13 cellular contexts compared by ENCODE assay signal in genomic region chr7:111088328-111088727, GRCh38. TPM values are rescaled to one million over a fixed set of nuclear protein-coding genes. Genes with fewer than 3 reads are reported as not detected.
"Had no signal": no experiment of that assay in that cellular context is flagged by ENCODE, and none has a peak within 500 bp of the region (broad histone marks: within the 10 kb centered on the region; RNA-seq: fewer than 3 reads in every experiment).

No MANE protein-coding gene starts in this region.

- H3K36me3 Mint-ChIP-seq: naive B cell had no signal

- H3K4me3 Mint-ChIP-seq: effector memory CD8-positive, alpha-beta T cell; naive B cell; stimulated activated naive B cell treated with anti-CD40 and anti-IgM and Interleukin-4, amounts not matched to agents 10 μg/mL and 1 μg/mL and 100 μg/mL, for 72 hours had no signal

- H3K27ac Mint-ChIP-seq: effector memory CD8-positive, alpha-beta T cell; stimulated activated naive B cell treated with anti-CD40 and anti-IgM and Interleukin-4, amounts not matched to agents 10 μg/mL and 1 μg/mL and 100 μg/mL, for 72 hours had no signal

- H3K9me3 Mint-ChIP-seq: effector memory CD8-positive, alpha-beta T cell had no signal

- H3K4me3 ChIP-seq: adrenal gland, left ventricle myocardium inferior, suprapubic skin had no signal

- H3K27ac ChIP-seq: adrenal gland, left ventricle myocardium inferior, suprapubic skin had no signal

- H3K27me3 ChIP-seq: adrenal gland, suprapubic skin had no signal

- H3K9me3 ChIP-seq: adrenal gland, left ventricle myocardium inferior, suprapubic skin had no signal

- H3K36me3 ChIP-seq: adrenal gland, left ventricle myocardium inferior, suprapubic skin had no signal

- DNase-seq: activated gamma-delta T cell; adrenal gland; dermis blood vessel endothelial cell; effector memory CD8-positive, alpha-beta T cell; foreskin melanocyte; left ventricle myocardium inferior; naive B cell; SHP77; stimulated activated naive B cell treated with anti-CD40 and anti-IgM and Interleukin-4, amounts not matched to agents 10 μg/mL and 1 μg/mL and 100 μg/mL, for 72 hours; T-helper 9 cell; trophoblast cell had no signal

- H3K27me3 Mint-ChIP-seq: effector memory CD8-positive, alpha-beta T cell; naive B cell; stimulated activated naive B cell treated with anti-CD40 and anti-IgM and Interleukin-4, amounts not matched to agents 10 μg/mL and 1 μg/mL and 100 μg/mL, for 72 hours had no signal

- ATAC-seq: activated CD4-positive, CD25-positive, alpha-beta regulatory T cell treated with anti-CD3 and anti-CD28 coated beads, Interleukin-2, amount 50 U/mL, for 24 hours; effector memory CD8-positive, alpha-beta T cell; stimulated activated naive B cell treated with anti-CD40 and anti-IgM and Interleukin-4, amounts not matched to agents 10 μg/mL and 1 μg/mL and 100 μg/mL, for 72 hours had no signal

RNA-seq across cellular contexts. Expression of gene LRRN3, which starts 2.6 kb away (rescaled TPM):
- total RNA-seq: dermis blood vessel endothelial cell had no signal
